In the genomic region with DNA sequence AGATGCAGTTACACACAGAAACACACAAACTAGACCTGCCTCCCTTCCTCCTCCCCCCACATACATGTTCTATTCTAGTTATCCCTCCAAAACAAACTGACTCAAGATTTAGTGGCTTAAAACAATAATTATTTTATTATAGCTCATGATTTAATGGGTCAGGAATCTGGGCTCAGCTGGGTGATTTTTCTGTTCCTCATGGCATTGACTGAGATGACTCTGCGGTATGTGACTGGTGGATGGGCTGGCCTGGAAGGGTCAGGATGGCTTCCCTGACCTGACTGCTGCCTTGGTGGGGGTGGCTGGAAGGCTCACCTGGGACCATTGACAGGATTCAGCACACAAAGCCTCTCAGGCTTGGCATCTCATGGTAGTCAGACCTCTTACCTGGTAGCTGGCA, we compare ENCODE assay signal across 25 cellular contexts. TPM values are rescaled to one million over a fixed set of nuclear protein-coding genes. Genes with fewer than 3 reads are reported as not detected.
A peak's percentile ranks its signal among the peaks of the same experiment; 100 is the strongest.
DNase-seq lines count a peak whose midpoint lies in the region; ATAC-seq, FAIRE-seq and TF ChIP-seq lines count a peak whose summit lies in the region.
"Had no signal": no experiment of that assay in that cellular context is flagged by ENCODE, and none has a peak within 500 bp of the region (broad histone marks: within the 10 kb centered on the region; RNA-seq: fewer than 3 reads in every experiment).

No MANE protein-coding gene starts in this region.

- H2AK5ac ChIP-seq in trophoblast cell (ENCODE audit: low read length), result no peak overlapping the region

- H3K9me3 ChIP-seq in GM23248 (ENCODE audit: low read depth) (no peaks in the 10 kb centered on the region), RWPE2 (ENCODE audit: severe bottlenecking) (no peaks in the 10 kb centered on the region), trophoblast cell (ENCODE audit: insufficient read depth, low read depth, low read length) (no peaks in the 10 kb centered on the region)
- H3K9me3 ChIP-seq: BLaER1, heart right ventricle, lower lobe of right lung, SJCRH30, tibial nerve had no signal

- no peak for FAIRE-seq in GM19239 (lab: Jason Lieb, UNC)
- FAIRE-seq: H54, islet of Langerhans had no signal

- no peak overlapping the region for H4K12ac ChIP-seq in trophoblast cell (ENCODE audit: low read depth, low read length)

- peak; percentile 49; the same call in 1 of the 3 replicates for ATAC-seq in RWPE2 (ENCODE audit: low read depth)
- ATAC-seq: activated CD8-positive, alpha-beta T cell treated with anti-CD3 and anti-CD28 coated beads for 36 hours; heart right ventricle; lower lobe of right lung; WTC11 had no signal

- no peak overlapping the region for H2BK120ac ChIP-seq in trophoblast cell (ENCODE audit: insufficient read depth, low read length, poor library complexity)

- no peak overlapping the region for H2BK5ac ChIP-seq in trophoblast cell (ENCODE audit: low read depth, low read length, poor library complexity)

- no peaks in the 10 kb centered on the region for H4K20me1 ChIP-seq in GM23248 (ENCODE audit: insufficient read depth)
- H4K20me1 ChIP-seq: BLaER1 had no signal

- H3K27ac ChIP-seq in GM23248 (no peak overlapping the region), RWPE2 (ENCODE audit: poor library complexity, severe bottlenecking) (no peak overlapping the region), trophoblast cell (ENCODE audit: low read depth, low read length) (no peak overlapping the region)
- H3K27ac ChIP-seq: BLaER1, heart right ventricle, lower lobe of right lung, SJCRH30, tibial nerve had no signal

- H3K4me1 ChIP-seq in GM23248 (ENCODE audit: insufficient read depth) (0 out of 2 replicates have a peak, but pooled peaks cover 6% of the 10 kb centered on the region), RWPE2 (ENCODE audit: insufficient read depth, poor library complexity, severe bottlenecking) (no peaks in the 10 kb centered on the region), trophoblast cell (ENCODE audit: control insufficient read depth in 1 of 2, insufficient read depth in 2 of 2, low read length in 2 of 2) (no peaks in the 10 kb centered on the region)

- H3F3A ChIP-seq in GM23248 (ENCODE audit: insufficient read depth), result no peaks in the 10 kb centered on the region; the same call in 1 of the 2 replicates

- H4K8ac ChIP-seq in trophoblast cell (ENCODE audit: low read depth, low read length), result no peak overlapping the region

- in situ Hi-C loops in GM23248 (cut with MboI) (no loop called here), GM13977 (cut with MboI; ENCODE audit: low pct_unique_long_range_greater_than_20kb, low sequenced_read_pairs, unreplicated experiment) (no loop called here)

- H4K91ac ChIP-seq in trophoblast cell (ENCODE audit: low read depth, low read length), result no peak overlapping the region

- H3K18ac ChIP-seq in trophoblast cell (ENCODE audit: low read length), result no peak overlapping the region

- H3K27me3 ChIP-seq in GM23248 (replicated peaks; ENCODE audit: insufficient read depth) (no peaks in the 10 kb centered on the region), RWPE2 (ENCODE audit: insufficient read depth, poor library complexity, severe bottlenecking) (no peaks in the 10 kb centered on the region), trophoblast cell (ENCODE audit: insufficient read depth, low read length) (no peaks in the 10 kb centered on the region)
- H3K27me3 ChIP-seq: BLaER1, heart right ventricle, SJCRH30, tibial nerve had no signal

- H3K14ac ChIP-seq in trophoblast cell (ENCODE audit: low read length), result no peak overlapping the region

- H3K23ac ChIP-seq in trophoblast cell (ENCODE audit: low read length), result no peak overlapping the region

- peak; percentile 57 for DNase-seq in GM23248
- no peak for DNase-seq in RWPE2 (ENCODE audit: low spot score)
- DNase-seq in fibroblast of mammary gland (ENCODE audit: low read depth), result peak; percentile 55
- DNase-seq in trophoblast cell, result no peak
- DNase-seq in cerebellar nuclear complex (lab: John Stamatoyannopoulos, UW), result no peak
- DNase-seq in SIG-M5 treated with dmso at 0.1 percent for 504 hours (lab: John Stamatoyannopoulos, UW; ENCODE audit: unreplicated experiment), result no peak
- no peak for DNase-seq in GM19239 (ENCODE audit: insufficient read length, low spot score)
- no peak for DNase-seq in GM13977 (ENCODE audit: low spot score)
- DNase-seq: activated CD8-positive, alpha-beta T cell treated with anti-CD3 and anti-CD28 coated beads for 36 hours; Calu3; erythroblast; heart right ventricle; lower lobe of right lung; naive B cell; NCI-H1417 treated with DMSO at 0.1 percent for 48 hours; NCI-H2171; NCI-H69; SJCRH30; stimulated activated naive CD4-positive, alpha-beta T cell treated with Interleukin-2 at 50 U/mL for 16 hours; T-helper 2 cell had no signal

- H2AFZ ChIP-seq in GM23248, result no peak overlapping the region
- no peak overlapping the region for H2AFZ ChIP-seq in trophoblast cell (ENCODE audit: insufficient read depth, low read length, poor library complexity)

- H3K9ac ChIP-seq in GM23248, result no peak overlapping the region
- no peak overlapping the region for H3K9ac ChIP-seq in trophoblast cell (ENCODE audit: low read length)
- H3K9ac ChIP-seq: BLaER1 had no signal

- no peak overlapping the region for H3K4me2 ChIP-seq in GM23248 (ENCODE audit: unreplicated experiment)
- no peak overlapping the region for H3K4me2 ChIP-seq in trophoblast cell (ENCODE audit: low read length)
- H3K4me2 ChIP-seq: BLaER1 had no signal

- H3K9me2 ChIP-seq in GM23248 (ENCODE audit: insufficient read depth), result no peaks in the 10 kb centered on the region

- TF ChIP-seq CTCF in RWPE2 (IDR thresholded peaks at IDR 0.05; ENCODE audit: poor library complexity, severe bottlenecking), result no peak
- TF ChIP-seq CTCF in fibroblast of mammary gland (conservative IDR thresholded peaks at IDR 0.05; ENCODE audit: control insufficient read depth, insufficient read depth, low read depth, low read length), result no peak
- TF ChIP-seq CTCF in GM13977 (IDR thresholded peaks at IDR 0.05; ENCODE audit: extremely low read depth, insufficient read depth, missing control alignments), result no peak

- H3K4me3 ChIP-seq in GM23248 (no peak overlapping the region), RWPE2 (ENCODE audit: severe bottlenecking) (no peak overlapping the region), fibroblast of mammary gland (ENCODE audit: control insufficient read depth, low read depth, low read length) (no peak overlapping the region), trophoblast cell (ENCODE audit: low read depth, low read length) (peak overlapping the region; percentile 38)
- H3K4me3 ChIP-seq: BLaER1, heart right ventricle, lower lobe of right lung, SJCRH30, tibial nerve had no signal

- H3K4ac ChIP-seq in trophoblast cell (ENCODE audit: low read depth, low read length), result no peak overlapping the region

- H3K36me3 ChIP-seq in GM23248 (ENCODE audit: low read depth), result no peaks in the 10 kb centered on the region
- no peaks in the 10 kb centered on the region for H3K36me3 ChIP-seq in RWPE2 (ENCODE audit: low read depth)
- H3K36me3 ChIP-seq in trophoblast cell (ENCODE audit: control insufficient read depth in 1 of 2, insufficient read depth in 2 of 2, low read length in 2 of 2), result no peaks in the 10 kb centered on the region
- H3K36me3 ChIP-seq: BLaER1, heart right ventricle, lower lobe of right lung, SJCRH30, tibial nerve had no signal

- WGBS in GM23248 (ENCODE audit: low coverage in 1 of 2, low lambda C conversion rate in 2 of 2, missing lambda C conversion rate in 2 of 2), 2 experiments, result 32% methylated on average over 1 of the region's 1 CpG
- no CpG with 5 or more reads among the region's 1 CpG for WGBS in trophoblast cell (ENCODE audit: extremely low coverage, insufficient coverage, insufficient read length)

- no peaks in the 10 kb centered on the region for H3K79me2 ChIP-seq in GM23248 (ENCODE audit: insufficient read depth)
- H3K79me2 ChIP-seq in trophoblast cell (ENCODE audit: control insufficient read depth, insufficient read depth, low read length, poor library complexity), result no peaks in the 10 kb centered on the region

- no peak overlapping the region for H2BK12ac ChIP-seq in trophoblast cell (ENCODE audit: low read length)

- no peaks in the 10 kb centered on the region for H3K79me1 ChIP-seq in trophoblast cell (ENCODE audit: low read length)

RNA-seq across cellular contexts. Expression of a gene that starts 33.7 kb away (rescaled TPM):
- total RNA-seq in GM23248 (2014; rRNA removed; shearing (Covaris generic)), result not detected in 2 replicates
- not detected in 2 replicates for polyA plus RNA-seq in GM23248 (2016; fragmentation: Nextera tagmentation; extraction: Ambion mirVana)
- not detected in 2 replicates for polyA plus RNA-seq in trophoblast cell (2013)
- total RNA-seq: activated CD8-positive, alpha-beta T cell treated with anti-CD3 and anti-CD28 coated beads for 36 hours; Calu3; lower lobe of right lung; SJCRH30; WTC11 had no signal

RNA-seq across cellular contexts. Expression of a gene that starts 42.7 kb away (rescaled TPM):
- 11.3 and 12.6 TPM in 2 replicates for total RNA-seq in GM23248 (2014; rRNA removed; shearing (Covaris generic))
- 9.9 and 11.2 TPM in 2 replicates for polyA plus RNA-seq in GM23248 (2016; fragmentation: Nextera tagmentation; extraction: Ambion mirVana)
- polyA plus RNA-seq in trophoblast cell (2013), result 11.7 and 12.4 TPM in 2 replicates

Comparison
In these comparisons a context has a peak if more than half of its experiments do, and no peak if none do; other contexts are left out.
1. DNase-seq: peak in GM23248 (single experiment) and fibroblast of mammary gland (single experiment); none in RWPE2 (single experiment), trophoblast cell (0 of 2), cerebellar nuclear complex (0 of 2), SIG-M5 treated with dmso at 0.1 percent for 504 hours (single experiment), GM19239 (single experiment) and GM13977 (single experiment).